ENCODE assay signal across 1 cellular context in the genomic region with DNA sequence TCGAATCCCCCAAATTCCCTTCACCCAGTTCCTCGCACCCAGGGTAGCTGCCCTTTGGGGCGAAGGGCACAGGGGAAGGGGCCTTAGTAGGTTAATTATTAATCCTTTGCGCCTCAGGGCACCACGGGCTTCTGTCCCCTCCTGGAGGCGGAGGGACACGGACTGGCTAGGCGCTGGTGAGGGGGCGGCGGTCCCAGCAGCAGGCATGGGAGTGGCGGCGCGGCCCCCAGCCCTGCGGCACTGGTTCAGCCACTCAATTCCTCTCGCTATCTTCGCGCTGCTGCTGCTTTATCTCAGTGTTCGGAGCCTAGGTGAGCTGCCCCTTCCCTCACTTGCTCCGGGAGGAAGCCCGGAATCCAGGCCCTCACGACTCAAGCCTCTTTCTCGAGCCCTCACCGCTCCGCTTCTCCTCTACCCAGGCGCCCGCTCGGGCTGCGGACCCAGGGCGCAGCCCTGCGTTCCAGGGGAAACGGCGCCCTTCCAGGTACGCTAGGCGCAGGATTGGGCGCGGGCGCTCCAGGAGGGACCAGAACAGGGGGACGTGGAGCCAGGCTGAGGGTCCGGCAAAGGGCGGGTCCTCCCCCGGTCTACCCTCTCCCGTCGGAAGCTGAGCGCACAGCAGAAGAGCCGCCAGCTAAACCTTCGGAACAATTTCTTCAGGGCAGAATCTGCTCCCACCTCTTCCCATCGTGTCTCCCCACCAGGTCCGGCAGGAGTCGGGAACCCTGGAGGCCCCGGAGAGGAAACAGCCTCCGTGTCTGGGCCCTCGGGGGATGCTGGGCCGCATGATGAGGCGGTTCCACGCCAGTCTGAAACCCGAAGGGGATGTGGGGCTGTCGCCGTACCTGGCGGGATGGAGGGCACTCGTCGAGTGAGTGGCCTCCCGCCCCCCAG.
TF ChIP-seq lines count a peak whose summit lies in the region.

Gene GLTPD2, plus strand, starts transcription at position 158 of the 894 bp plus-strand sequence. Its CDS starts 48 bp downstream, at position 206.

TF ChIP-seq in HepG2, 621 proteins besides CTCF, POLR2A, EP300 and RAD21 (continued from another document and continues in another):
- TF ChIP-seq ZNF160 (CRISPR knock-in tag; IDR thresholded peaks at IDR 0.05) (no peak), CBFB (CRISPR knock-in tag; IDR thresholded peaks at IDR 0.05) (peak; percentile 67; the same call in 1 of the 2 replicates), ZNF333 (CRISPR knock-in tag; IDR thresholded peaks at IDR 0.05; ENCODE audit: borderline replicate concordance) (no peak), ZNF138 (CRISPR knock-in tag; IDR thresholded peaks at IDR 0.05; ENCODE audit: low read depth) (no peak; the same call in 1 of the 2 replicates), ZNF12 (CRISPR knock-in tag; IDR thresholded peaks at IDR 0.05) (no peak; the same call in 1 of the 2 replicates), MATR3 (CRISPR knock-in tag; IDR thresholded peaks at IDR 0.05) (no peak), NCOA1 (CRISPR knock-in tag; IDR thresholded peaks at IDR 0.05) (peak; percentile 73; the same call in 1 of the 2 replicates), NFYC (CRISPR knock-in tag; IDR thresholded peaks at IDR 0.05) (no peak; the same call in 1 of the 2 replicates), ZNF615 (CRISPR knock-in tag; IDR thresholded peaks at IDR 0.05; ENCODE audit: borderline replicate concordance) (peak; percentile 91; the same call in 1 of the 2 replicates), RFXANK (CRISPR knock-in tag; IDR thresholded peaks at IDR 0.05) (no peak), STAG1 (CRISPR knock-in tag; IDR thresholded peaks at IDR 0.05) (peak; percentile 53), GFI1 (CRISPR knock-in tag; IDR thresholded peaks at IDR 0.05; ENCODE audit: borderline replicate concordance) (no peak; the same call in 1 of the 2 replicates), FOSL2 (CRISPR knock-in tag; IDR thresholded peaks at IDR 0.05) (peak; percentile 37; the same call in 1 of the 2 replicates), BRCA1 (CRISPR knock-in tag; IDR thresholded peaks at IDR 0.05) (no peak), NR0B2 (CRISPR knock-in tag; IDR thresholded peaks at IDR 0.05) (no peak), ZSCAN21 (CRISPR knock-in tag; IDR thresholded peaks at IDR 0.05; ENCODE audit: borderline replicate concordance) (no peak), ZNF317 (CRISPR knock-in tag; IDR thresholded peaks at IDR 0.05) (no peak), ZNF512B (CRISPR knock-in tag; IDR thresholded peaks at IDR 0.05; ENCODE audit: borderline replicate concordance) (0 out of 2 replicates have a peak, but pooled peaks have one; percentile 34), MEIS2 (CRISPR knock-in tag; IDR thresholded peaks at IDR 0.05) (peak; percentile 52; the same call in 1 of the 2 replicates), YEATS2 (CRISPR knock-in tag; IDR thresholded peaks at IDR 0.05; ENCODE audit: borderline replicate concordance) (0 out of 2 replicates have a peak, but pooled peaks have one; percentile 12), ZNF547 (CRISPR knock-in tag; IDR thresholded peaks at IDR 0.05) (0 out of 2 replicates have a peak, but pooled peaks have one; percentile 70), ZC3H13 (CRISPR knock-in tag; IDR thresholded peaks at IDR 0.05) (peak; percentile 81; the same call in 1 of the 2 replicates), ZNF34 (CRISPR knock-in tag; IDR thresholded peaks at IDR 0.05; ENCODE audit: borderline replicate concordance) (no peak), MEIS1 (CRISPR knock-in tag; IDR thresholded peaks at IDR 0.05; ENCODE audit: borderline replicate concordance) (peak; percentile 24; the same call in 1 of the 2 replicates), PAX8 (CRISPR knock-in tag; IDR thresholded peaks at IDR 0.05; ENCODE audit: borderline replicate concordance) (no peak), ADNP (CRISPR knock-in tag; IDR thresholded peaks at IDR 0.05) (no peak), ZNF619 (CRISPR knock-in tag; IDR thresholded peaks at IDR 0.05) (no peak), ISX (CRISPR knock-in tag; conservative IDR thresholded peaks at IDR 0.05) (no peak), RFX1 (IDR thresholded peaks at IDR 0.05) (no peak), TRAFD1 (CRISPR knock-in tag; IDR thresholded peaks at IDR 0.05; ENCODE audit: borderline replicate concordance) (0 out of 2 replicates have a peak, but pooled peaks have one; percentile 34), ZBTB7A (CRISPR knock-in tag; IDR thresholded peaks at IDR 0.05) (peak; percentile 49; the same call in 1 of the 2 replicates), ZNF10 (CRISPR knock-in tag; IDR thresholded peaks at IDR 0.05; ENCODE audit: borderline replicate concordance, low read depth) (no peak), ATF5 (CRISPR knock-in tag; IDR thresholded peaks at IDR 0.05; ENCODE audit: low read depth) (no peak), ZNF260 (CRISPR knock-in tag; IDR thresholded peaks at IDR 0.05; ENCODE audit: borderline replicate concordance, low read depth) (no peak), TGIF2 (CRISPR knock-in tag; IDR thresholded peaks at IDR 0.05) (no peak), MBD4 (IDR thresholded peaks at IDR 0.05; ENCODE audit: borderline replicate concordance, low read length) (no peak), DNMT3B (CRISPR knock-in tag; conservative IDR thresholded peaks at IDR 0.05) (no peak), BCLAF1 (IDR thresholded peaks at IDR 0.05) (no peak), GLI4 (CRISPR knock-in tag; IDR thresholded peaks at IDR 0.05; ENCODE audit: borderline replicate concordance) (no peak), HMG20B (CRISPR knock-in tag; conservative IDR thresholded peaks at IDR 0.05) (0 out of 2 replicates have a peak, but pooled peaks have one; percentile 37), ZBTB7B (CRISPR knock-in tag; IDR thresholded peaks at IDR 0.05) (peak; percentile 76), KDM2A (CRISPR knock-in tag; IDR thresholded peaks at IDR 0.05; ENCODE audit: borderline replicate concordance, low read depth) (peak; percentile 94), REPIN1 (CRISPR knock-in tag; IDR thresholded peaks at IDR 0.05; ENCODE audit: borderline replicate concordance, low read depth) (no peak; the same call in none of the 2 replicates), CCDC6 (CRISPR knock-in tag; IDR thresholded peaks at IDR 0.05) (no peak; the same call in 1 of the 2 replicates), RXRA (CRISPR knock-in tag; IDR thresholded peaks at IDR 0.05) (peak; percentile 80), ZNF569 (CRISPR knock-in tag; IDR thresholded peaks at IDR 0.05; ENCODE audit: borderline replicate concordance) (no peak), ATM (IDR thresholded peaks at IDR 0.05; ENCODE audit: borderline replicate concordance) (no peak), IKZF1 (IDR thresholded peaks at IDR 0.05) (no peak)
- TF ChIP-seq, protein P1, sequence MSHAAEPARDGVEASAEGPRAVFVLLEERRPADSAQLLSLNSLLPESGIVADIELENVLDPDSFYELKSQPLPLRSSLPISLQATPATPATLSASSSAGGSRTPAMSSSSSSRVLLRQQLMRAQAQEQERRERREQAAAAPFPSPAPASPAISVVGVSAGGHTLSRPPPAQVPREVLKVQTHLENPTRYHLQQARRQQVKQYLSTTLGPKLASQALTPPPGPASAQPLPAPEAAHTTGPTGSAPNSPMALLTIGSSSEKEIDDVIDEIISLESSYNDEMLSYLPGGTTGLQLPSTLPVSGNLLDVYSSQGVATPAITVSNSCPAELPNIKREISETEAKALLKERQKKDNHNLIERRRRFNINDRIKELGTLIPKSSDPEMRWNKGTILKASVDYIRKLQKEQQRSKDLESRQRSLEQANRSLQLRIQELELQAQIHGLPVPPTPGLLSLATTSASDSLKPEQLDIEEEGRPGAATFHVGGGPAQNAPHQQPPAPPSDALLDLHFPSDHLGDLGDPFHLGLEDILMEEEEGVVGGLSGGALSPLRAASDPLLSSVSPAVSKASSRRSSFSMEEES (CRISPR knock-in tag; IDR thresholded peaks at IDR 0.05): peak; percentile 73
- TF ChIP-seq, protein P2, sequence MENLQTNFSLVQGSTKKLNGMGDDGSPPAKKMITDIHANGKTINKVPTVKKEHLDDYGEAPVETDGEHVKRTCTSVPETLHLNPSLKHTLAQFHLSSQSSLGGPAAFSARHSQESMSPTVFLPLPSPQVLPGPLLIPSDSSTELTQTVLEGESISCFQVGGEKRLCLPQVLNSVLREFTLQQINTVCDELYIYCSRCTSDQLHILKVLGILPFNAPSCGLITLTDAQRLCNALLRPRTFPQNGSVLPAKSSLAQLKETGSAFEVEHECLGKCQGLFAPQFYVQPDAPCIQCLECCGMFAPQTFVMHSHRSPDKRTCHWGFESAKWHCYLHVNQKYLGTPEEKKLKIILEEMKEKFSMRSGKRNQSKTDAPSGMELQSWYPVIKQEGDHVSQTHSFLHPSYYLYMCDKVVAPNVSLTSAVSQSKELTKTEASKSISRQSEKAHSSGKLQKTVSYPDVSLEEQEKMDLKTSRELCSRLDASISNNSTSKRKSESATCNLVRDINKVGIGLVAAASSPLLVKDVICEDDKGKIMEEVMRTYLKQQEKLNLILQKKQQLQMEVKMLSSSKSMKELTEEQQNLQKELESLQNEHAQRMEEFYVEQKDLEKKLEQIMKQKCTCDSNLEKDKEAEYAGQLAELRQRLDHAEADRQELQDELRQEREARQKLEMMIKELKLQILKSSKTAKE (CRISPR knock-in tag; IDR thresholded peaks at IDR 0.05; ENCODE audit: borderline replicate concordance): peak; percentile 40; the same call in 1 of the 2 replicates
- TF ChIP-seq, protein P3, sequence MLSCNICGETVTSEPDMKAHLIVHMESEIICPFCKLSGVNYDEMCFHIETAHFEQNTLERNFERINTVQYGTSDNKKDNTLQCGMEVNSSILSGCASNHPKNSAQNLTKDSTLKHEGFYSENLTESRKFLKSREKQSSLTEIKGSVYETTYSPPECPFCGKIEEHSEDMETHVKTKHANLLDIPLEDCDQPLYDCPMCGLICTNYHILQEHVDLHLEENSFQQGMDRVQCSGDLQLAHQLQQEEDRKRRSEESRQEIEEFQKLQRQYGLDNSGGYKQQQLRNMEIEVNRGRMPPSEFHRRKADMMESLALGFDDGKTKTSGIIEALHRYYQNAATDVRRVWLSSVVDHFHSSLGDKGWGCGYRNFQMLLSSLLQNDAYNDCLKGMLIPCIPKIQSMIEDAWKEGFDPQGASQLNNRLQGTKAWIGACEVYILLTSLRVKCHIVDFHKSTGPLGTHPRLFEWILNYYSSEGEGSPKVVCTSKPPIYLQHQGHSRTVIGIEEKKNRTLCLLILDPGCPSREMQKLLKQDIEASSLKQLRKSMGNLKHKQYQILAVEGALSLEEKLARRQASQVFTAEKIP (CRISPR knock-in tag; IDR thresholded peaks at IDR 0.05; ENCODE audit: borderline replicate concordance): no peak
